Comparison of ENCODE assay signal across 34 cellular contexts in the genomic region with DNA sequence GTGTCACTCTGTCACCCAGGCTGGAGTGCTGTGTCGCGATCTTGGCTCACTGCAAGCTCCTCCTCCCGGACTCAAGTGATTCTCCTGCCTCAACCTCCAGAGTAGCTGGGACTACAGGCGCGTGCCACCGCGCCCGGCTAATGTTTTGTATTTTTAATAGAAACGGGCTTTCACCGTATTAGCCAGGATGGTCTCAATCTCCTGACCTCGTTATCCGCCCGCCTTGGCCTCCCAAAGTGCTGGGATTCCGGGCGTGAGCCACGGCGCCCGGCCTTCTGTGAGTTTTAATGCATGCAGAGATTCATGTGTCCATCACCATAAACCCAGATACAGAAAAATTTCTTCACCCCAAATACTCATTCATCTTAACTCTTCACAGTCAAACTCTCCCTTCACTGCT.
"Had no signal": no experiment of that assay in that cellular context is flagged by ENCODE, and none has a peak within 500 bp of the region (broad histone marks: within the 10 kb centered on the region; RNA-seq: fewer than 3 reads in every experiment).

No MANE protein-coding gene starts in this region.

- H3K9ac ChIP-seq: KMS-11 had no signal

- H3K4me3 ChIP-seq: MG63 had no signal

- DNase-seq: Karpas-422, Kasumi-1, KG1, MG63, MM.1S, MV-4-11, NCI-H1048, NCI-H1092, NCI-H1092 treated with DMSO at 0.1 percent for 48 hours, NCI-H1105, NCI-H1105 treated with DMSO at 0.1 percent for 48 hours, NCI-H1417, NCI-H1417 treated with DMSO at 0.1 percent for 48 hours, NCI-H1436, NCI-H1436 treated with DMSO at 0.1 percent for 48 hours, NCI-H146, NCI-H1694, NCI-H1694 treated with DMSO at 0.1 percent for 48 hours, NCI-H187, NCI-H187 treated with DMSO at 0.1 percent for 48 hours, NCI-H1930, NCI-H2029, NCI-H2029 treated with DMSO at 0.1 percent for 48 hours, NCI-H2081, NCI-H2081 treated with DMSO at 0.1 percent for 48 hours, NCI-H2107, NCI-H2171, NCI-H2171 treated with DMSO at 0.1 percent for 48 hours, NCI-H2227 treated with DMSO at 0.1 percent for 48 hours, NCI-H226, NCI-H345, NCI-H446, NCI-H446 treated with DMSO at 0.1 percent for 48 hours had no signal

- H3K27ac ChIP-seq: KMS-11 had no signal

- H3K9me3 ChIP-seq: MG63 had no signal

- H3K36me3 ChIP-seq: MG63 had no signal
